In genomic region chr16:46690281-46691178, GRCh38 we compare ENCODE assay signal across 8 cellular contexts. TPM values are rescaled to one million over a fixed set of nuclear protein-coding genes. Genes with fewer than 3 reads are reported as not detected.
DNase-seq lines count a peak whose midpoint lies in the region; ATAC-seq, FAIRE-seq and TF ChIP-seq lines count a peak whose summit lies in the region.

No MANE protein-coding gene starts in this region.

- ATAC-seq in GM18909 (IDR thresholded peaks at IDR 0.05; ENCODE audit: poor library complexity, unreplicated experiment), result no peak

- no peak overlapping the region for H3K18ac ChIP-seq in mesendoderm (ENCODE audit: low read length)

- no peaks in the 10 kb centered on the region for H3K9me3 Mint-ChIP-seq in activated CD4-positive, alpha-beta memory T cell treated with anti-CD3 and anti-CD28 coated beads, Interleukin-2, amount 10 ng/mL, durations not matched to agents 7 days and 5 days

- POLR2A ChIA-PET in activated CD4-positive, alpha-beta memory T cell treated with anti-CD3 and anti-CD28 coated beads, Interleukin-2, amount 10 ng/mL, durations not matched to agents 7 days and 5 days (lab: Charles Lee), result interaction anchor here (0.6 to 4.0 kb wide), 15 partner anchors 9 to 284 kb away, joined by 3 to 30 read pairs (median 3); partner anchors contain the start of genes C16orf87, DNAJA2, GPT2 and SHCBP1

- no peaks in the 10 kb centered on the region for H3K27me3 ChIP-seq in HUES64 (ENCODE audit: insufficient read depth, low read length)
- H3K27me3 ChIP-seq in bronchial epithelial cell (ENCODE audit: control insufficient read depth, insufficient read depth, low read length), result no peaks in the 10 kb centered on the region
- H3K27me3 ChIP-seq in mesendoderm (ENCODE audit: insufficient read depth, low read length, poor library complexity), result no peaks in the 10 kb centered on the region

- peaks cover 39% of the 10 kb centered on the region for H3K36me3 ChIP-seq in HUES64 (ENCODE audit: insufficient read depth, low read length)
- peaks cover 2% of the 10 kb centered on the region for H3K36me3 ChIP-seq in bronchial epithelial cell (ENCODE audit: control insufficient read depth, insufficient read depth, low read length)
- H3K36me3 ChIP-seq in mesendoderm (ENCODE audit: control insufficient read depth, insufficient read depth, low read length), result peaks cover 6% of the 10 kb centered on the region

- peaks cover 36% of the 10 kb centered on the region for H3K36me3 Mint-ChIP-seq in activated CD4-positive, alpha-beta memory T cell treated with anti-CD3 and anti-CD28 coated beads, Interleukin-2, amount 10 ng/mL, durations not matched to agents 7 days and 5 days (ENCODE audit: low read depth)

- peak overlapping the region; percentile 100 for H3K56ac ChIP-seq in mesendoderm (ENCODE audit: low read length)

- DNase-seq in AG20443 (ENCODE audit: low spot score) (peak; percentile 21), bronchial epithelial cell (ENCODE audit: low read depth) (no peak), mesendoderm (peak; percentile 29), AML-193 (lab: John Stamatoyannopoulos, UW) (no peak), NCI-H187 (lab: John Stamatoyannopoulos, UW) (no peak)
- DNase-seq in activated CD4-positive, alpha-beta memory T cell treated with anti-CD3 and anti-CD28 coated beads, Interleukin-2, amount 10 ng/mL, durations not matched to agents 7 days and 5 days, result no peak

- peak overlapping the region; percentile 87 for H3K9ac ChIP-seq in HUES64 (ENCODE audit: low read depth, low read length)
- H3K9ac ChIP-seq in mesendoderm (ENCODE audit: low read length), result peak overlapping the region; percentile 100

- H3K27ac ChIP-seq in HUES64 (ENCODE audit: low read depth, low read length) (peak overlapping the region; percentile 95), mesendoderm (ENCODE audit: low read depth, low read length) (no peak overlapping the region)

- H3K4me3 Mint-ChIP-seq in activated CD4-positive, alpha-beta memory T cell treated with anti-CD3 and anti-CD28 coated beads, Interleukin-2, amount 10 ng/mL, durations not matched to agents 7 days and 5 days, result no peak overlapping the region

- H4K5ac ChIP-seq in mesendoderm (ENCODE audit: low read length), result no peak overlapping the region

- H3K4ac ChIP-seq in mesendoderm (ENCODE audit: low read depth, low read length), result peak overlapping the region; percentile 77

- H3K79me2 ChIP-seq in mesendoderm (ENCODE audit: control insufficient read depth, insufficient read depth, low read length), result peaks cover 44% of the 10 kb centered on the region

- peak overlapping the region; percentile 99 for H3K4me2 ChIP-seq in mesendoderm (ENCODE audit: low read length)

- peak overlapping the region; percentile 72 for H3K23ac ChIP-seq in mesendoderm (ENCODE audit: low read length)

- no peak overlapping the region for H2BK15ac ChIP-seq in mesendoderm (replicated peaks; ENCODE audit: low read depth)

- no peak overlapping the region for H4K8ac ChIP-seq in mesendoderm (ENCODE audit: low read depth, low read length)

- H3K27me3 Mint-ChIP-seq in activated CD4-positive, alpha-beta memory T cell treated with anti-CD3 and anti-CD28 coated beads, Interleukin-2, amount 10 ng/mL, durations not matched to agents 7 days and 5 days, result no peaks in the 10 kb centered on the region

- no peaks in the 10 kb centered on the region for H3K9me3 ChIP-seq in HUES64 (ENCODE audit: insufficient read depth, low read depth, low read length)

- H3K27ac Mint-ChIP-seq in activated CD4-positive, alpha-beta memory T cell treated with anti-CD3 and anti-CD28 coated beads, Interleukin-2, amount 10 ng/mL, durations not matched to agents 7 days and 5 days, result no peak overlapping the region

- H3K4me3 ChIP-seq in HUES64 (ENCODE audit: low read length) (peak overlapping the region; percentile 90), bronchial epithelial cell (ENCODE audit: low read depth, low read length) (peak overlapping the region; percentile 94), mesendoderm (ENCODE audit: low read length) (peak overlapping the region; percentile 99)

- peaks cover 21% of the 10 kb centered on the region for H3K4me1 Mint-ChIP-seq in activated CD4-positive, alpha-beta memory T cell treated with anti-CD3 and anti-CD28 coated beads, Interleukin-2, amount 10 ng/mL, durations not matched to agents 7 days and 5 days

- FAIRE-seq in bronchial epithelial cell (lab: Jason Lieb, UNC), result no peak

- peaks cover 11% of the 10 kb centered on the region for H3K79me1 ChIP-seq in mesendoderm (ENCODE audit: low read length)

- TF ChIP-seq CTCF in bronchial epithelial cell (IDR thresholded peaks at IDR 0.05; ENCODE audit: insufficient read depth, low read length, severe bottlenecking), result no peak

- WGBS in HUES64, result 24% methylated on average over 21 of the region's 21 CpGs
- no CpG with 5 or more reads among the region's 21 CpGs for WGBS in mesendoderm (ENCODE audit: extremely low coverage, insufficient coverage, low lambda C conversion rate)

- H2BK120ac ChIP-seq in mesendoderm (ENCODE audit: low read depth, low read length), result no peak overlapping the region

- CTCF ChIA-PET in activated CD4-positive, alpha-beta memory T cell treated with anti-CD3 and anti-CD28 coated beads, Interleukin-2, amount 10 ng/mL, durations not matched to agents 7 days and 5 days (lab: Charles Lee), result interaction anchor here (1.2 to 3.9 kb wide), 5 partner anchors 13 to 240 kb away, joined by 3 to 32 read pairs (median 4); partner anchors contain the start of gene C16orf87

- H3K4me1 ChIP-seq in HUES64 (ENCODE audit: insufficient read depth, low read length) (peaks cover 20% of the 10 kb centered on the region; the same call in 1 of the 2 replicates), mesendoderm (ENCODE audit: control insufficient read depth, low read depth, low read length) (peaks cover 7% of the 10 kb centered on the region)

- peak overlapping the region; percentile 45 for H2AK5ac ChIP-seq in mesendoderm (ENCODE audit: low read length)

- no peak overlapping the region for H2BK5ac ChIP-seq in mesendoderm (ENCODE audit: low read length)

RNA-seq across cellular contexts. Expression of gene ORC6, which starts 1.1 kb away (rescaled TPM):
- 58.7 TPM for polyA plus RNA-seq in HUES64 (2013, experiment 1 of 2)
- polyA plus RNA-seq in HUES64 (2013, experiment 2 of 2), result 58.8 TPM
- total RNA-seq in bronchial epithelial cell, result 1.3 and 1.7 TPM in 2 replicates
- polyA plus RNA-seq in mesendoderm (2013, experiment 1 of 2), result 60.9 TPM
- polyA plus RNA-seq in mesendoderm (2013, experiment 2 of 2), result 62.5 TPM
- 10 to 100 TPM; 35.1 to 35.8 TPM for total RNA-seq in activated CD4-positive, alpha-beta memory T cell treated with anti-CD3 and anti-CD28 coated beads, Interleukin-2, amount 10 ng/mL, durations not matched to agents 7 days and 5 days

RNA-seq across cellular contexts. Expression of gene VPS35, which starts 1.6 kb away (rescaled TPM):
- polyA plus RNA-seq in HUES64 (2013, experiment 1 of 2), result 43.8 TPM
- polyA plus RNA-seq in HUES64 (2013, experiment 2 of 2), result 43.1 TPM
- 53.6 and 116 TPM in 2 replicates for total RNA-seq in bronchial epithelial cell
- polyA plus RNA-seq in mesendoderm (2013, experiment 1 of 2), result 40.0 TPM
- polyA plus RNA-seq in mesendoderm (2013, experiment 2 of 2), result 39.1 TPM
- 10 to 100 TPM; 86.8 to 89.4 TPM for total RNA-seq in activated CD4-positive, alpha-beta memory T cell treated with anti-CD3 and anti-CD28 coated beads, Interleukin-2, amount 10 ng/mL, durations not matched to agents 7 days and 5 days

RNA-seq across cellular contexts. Expression of gene MYLK3, which starts 57.6 kb away (rescaled TPM):
- 0.30 TPM for polyA plus RNA-seq in HUES64 (2013, experiment 1 of 2)
- polyA plus RNA-seq in HUES64 (2013, experiment 2 of 2), result 0.19 TPM
- total RNA-seq in bronchial epithelial cell, result under 0.01 TPM in 1 of 2 replicates, not detected in the other
- polyA plus RNA-seq in mesendoderm (2013, experiment 1 of 2), result 0.13 TPM
- polyA plus RNA-seq in mesendoderm (2013, experiment 2 of 2), result 0.18 TPM
- total RNA-seq in activated CD4-positive, alpha-beta memory T cell treated with anti-CD3 and anti-CD28 coated beads, Interleukin-2, amount 10 ng/mL, durations not matched to agents 7 days and 5 days, result under 1 TPM; 0.35 to 0.63 TPM

Comparison
In these comparisons a context has a peak if more than half of its experiments do, and no peak if none do; other contexts are left out.
1. DNase-seq: peak in AG20443 (single experiment) and mesendoderm (single experiment); none in bronchial epithelial cell (single experiment), AML-193 (0 of 2), NCI-H187 (0 of 2) and activated CD4-positive, alpha-beta memory T cell treated with anti-CD3 and anti-CD28 coated beads, Interleukin-2, amount 10 ng/mL, durations not matched to agents 7 days and 5 days (single experiment).
2. RNA of gene ORC6, which starts 1.1 kb away (total RNA-seq): 35.1 to 35.8 TPM in activated CD4-positive, alpha-beta memory T cell treated with anti-CD3 and anti-CD28 coated beads, Interleukin-2, amount 10 ng/mL, durations not matched to agents 7 days and 5 days; 1.3 to 1.7 TPM in bronchial epithelial cell; every median in the first group is over 10 times any median in the second.
3. Peak in every context shown above with its lines, with median percentiles within 50 percentile points of each other: H3K4me3 ChIP-seq.